In the genomic region with DNA sequence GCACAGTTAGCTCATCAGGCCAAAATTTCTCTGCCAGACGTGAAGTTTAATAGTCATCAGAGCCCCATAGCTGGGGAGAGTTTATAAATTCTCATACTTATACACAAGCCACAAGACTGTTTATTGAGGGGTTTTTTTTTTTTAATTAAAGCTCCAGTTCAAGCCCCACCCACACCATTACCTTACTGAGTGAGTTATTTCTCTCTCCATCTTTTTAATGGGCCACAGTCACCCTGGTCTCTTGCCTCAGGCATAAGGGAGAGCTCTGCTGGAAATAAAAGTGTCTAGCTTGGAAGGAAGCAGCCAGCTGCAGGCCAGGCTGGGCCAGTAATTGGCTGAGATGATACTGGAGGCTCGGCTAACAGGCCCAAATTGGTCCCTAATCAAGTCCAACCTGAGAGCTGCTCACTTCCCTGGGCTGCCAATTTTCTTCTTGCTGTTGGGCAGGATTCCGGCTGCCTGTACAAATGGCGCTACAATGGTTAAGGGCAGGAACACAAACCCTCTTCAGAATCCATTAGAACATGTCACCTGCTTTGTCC, we compare ENCODE assay signal across 27 cellular contexts.
A peak's percentile ranks its signal among the peaks of the same experiment; 100 is the strongest.
DNase-seq lines count a peak whose midpoint lies in the region; FAIRE-seq and TF ChIP-seq lines count a peak whose summit lies in the region.
"Had no signal": no experiment of that assay in that cellular context is flagged by ENCODE, and none has a peak within 500 bp of the region (broad histone marks: within the 10 kb centered on the region; RNA-seq: fewer than 3 reads in every experiment).

No MANE protein-coding gene starts in this region.

- no peak overlapping the region for H2BK12ac ChIP-seq in mesenchymal stem cell (ENCODE audit: low read length in 2 of 2)

- no peak overlapping the region for H3K23ac ChIP-seq in mesenchymal stem cell (ENCODE audit: low read length in 2 of 2)

- H2BK5ac ChIP-seq in mesenchymal stem cell (ENCODE audit: low read depth, low read length, poor library complexity, severe bottlenecking): no peak overlapping the region

- no peak overlapping the region for H3K14ac ChIP-seq in mesenchymal stem cell (ENCODE audit: low read length in 2 of 2)

- H3K4me2 ChIP-seq in mesenchymal stem cell (ENCODE audit: low read length, poor library complexity, severe bottlenecking): no peak overlapping the region
- H3K4me2 ChIP-seq: GM23338 had no signal

- H3K36me3 ChIP-seq in bronchial epithelial cell (ENCODE audit: control insufficient read depth, insufficient read depth, low read length) (no peaks in the 10 kb centered on the region), mesenchymal stem cell (ENCODE audit: control insufficient read depth in 1 of 2, insufficient read depth in 2 of 2, low read depth in 1 of 2, low read length in 2 of 2) (no peaks in the 10 kb centered on the region), uterus (no peaks in the 10 kb centered on the region)
- H3K36me3 ChIP-seq: brain microvascular endothelial cell, tibial nerve, WERI-Rb-1 had no signal

- DNase-seq in DMS153 (lab: John Stamatoyannopoulos, UW) (peak; percentile 30), DMS153 treated with DMSO at 0.1 percent for 48 hours (lab: John Stamatoyannopoulos, UW; ENCODE audit: unreplicated experiment) (no peak), DMS79 (lab: John Stamatoyannopoulos, UW) (peak; percentile 40), NCI-H1436 (lab: John Stamatoyannopoulos, UW) (peak; percentile 43), bronchial epithelial cell (ENCODE audit: low read depth) (no peak), SKM-1 treated with dmso at 0.1 percent for 144 hours (lab: John Stamatoyannopoulos, UW; ENCODE audit: unreplicated experiment) (no peak), mesenchymal stem cell (no peak), uterus (no peak)
- DNase-seq: activated CD4-positive, alpha-beta T cell treated with anti-CD3 and anti-CD28 coated beads for 48 hours; activated CD8-positive, alpha-beta memory T cell treated with anti-CD3 and anti-CD28 coated beads for 24 hours; activated T-cell treated with anti-CD3 and anti-CD28 coated beads for 4 hours; amygdala; brain microvascular endothelial cell; Caco-2; kidney glomerular epithelial cell; NCI-H1048; NCI-H2107; nephron progenitor cell; SHP77; stimulated activated CD4-positive, alpha-beta T cell treated with anti-CD3 and anti-CD28 coated beads, Interleukin-15, amount 100 ng/mL, for 24 hours; stimulated activated CD4-positive, alpha-beta T cell treated with anti-CD3 and anti-CD28 coated beads, Interleukin-4, amount 100 ng/mL, for 4 hours had no signal

- H4K91ac ChIP-seq in mesenchymal stem cell (ENCODE audit: low read length): no peak overlapping the region

- no peak for TF ChIP-seq CTCF in bronchial epithelial cell (IDR thresholded peaks at IDR 0.05; ENCODE audit: insufficient read depth, low read length, severe bottlenecking)
- no peak for TF ChIP-seq CTCF in uterus (IDR thresholded peaks at IDR 0.05)

- no peak overlapping the region for H2BK15ac ChIP-seq in mesenchymal stem cell (ENCODE audit: low read depth, poor library complexity, severe bottlenecking)

- no peak overlapping the region for H3K4ac ChIP-seq in mesenchymal stem cell (ENCODE audit: low read depth in 1 of 2, low read length in 2 of 2)

- intact Hi-C loops in uterus (cut with DNase I; ENCODE audit: low total_unique reads): no loop called here

- 88% methylated on average over 3 of the region's 4 CpGs for WGBS in mesenchymal stem cell

- H3K4me1 ChIP-seq in mesenchymal stem cell (ENCODE audit: control insufficient read depth, insufficient read depth, low read depth, low read length) (no peaks in the 10 kb centered on the region), uterus (no peaks in the 10 kb centered on the region)
- H3K4me1 ChIP-seq: Caco-2, tibial nerve had no signal

- H2AFZ ChIP-seq in mesenchymal stem cell (ENCODE audit: low read depth, low read length): no peak overlapping the region
- H2AFZ ChIP-seq: GM23338 had no signal

- no peaks in the 10 kb centered on the region for H3K79me1 ChIP-seq in mesenchymal stem cell (replicated peaks; ENCODE audit: low read length, poor library complexity, severe bottlenecking)

- no peaks in the 10 kb centered on the region for H3K27me3 ChIP-seq in bronchial epithelial cell (ENCODE audit: control insufficient read depth, insufficient read depth, low read length)
- H3K27me3 ChIP-seq in mesenchymal stem cell (ENCODE audit: control insufficient read depth in 1 of 2, insufficient read depth in 1 of 2, low read length in 2 of 2): no peaks in the 10 kb centered on the region
- H3K27me3 ChIP-seq in uterus: no peaks in the 10 kb centered on the region
- H3K27me3 ChIP-seq: brain microvascular endothelial cell, tibial nerve had no signal

- no peak overlapping the region for H3K18ac ChIP-seq in mesenchymal stem cell (ENCODE audit: low read depth in 1 of 2, low read length in 2 of 2)

- no peak for TF ChIP-seq POLR2A in uterus (IDR thresholded peaks at IDR 0.05)

- no peak overlapping the region for H2BK120ac ChIP-seq in mesenchymal stem cell (ENCODE audit: low read depth, low read length)

- peak; percentile 84 for FAIRE-seq in bronchial epithelial cell (lab: Jason Lieb, UNC)
- FAIRE-seq: frontal cortex had no signal

- H3K4me3 ChIP-seq in bronchial epithelial cell (ENCODE audit: low read depth, low read length) (no peak overlapping the region), mesenchymal stem cell (ENCODE audit: insufficient read depth in 1 of 2, low read depth in 1 of 2, low read length in 2 of 2) (no peak overlapping the region), uterus (no peak overlapping the region)
- H3K4me3 ChIP-seq: GM23338, lung, tibial nerve had no signal

- H3K27ac ChIP-seq in mesenchymal stem cell (ENCODE audit: low read length, poor library complexity, severe bottlenecking) (no peak overlapping the region), uterus (no peak overlapping the region)
- H3K27ac ChIP-seq: 22Rv1, brain microvascular endothelial cell, tibial nerve, WERI-Rb-1 had no signal

- H3K9ac ChIP-seq in mesenchymal stem cell (ENCODE audit: low read length): no peak overlapping the region

- H4K8ac ChIP-seq in mesenchymal stem cell (ENCODE audit: low read length): no peak overlapping the region

- H3K9me3 ChIP-seq in mesenchymal stem cell (ENCODE audit: control insufficient read depth, low read length) (no peaks in the 10 kb centered on the region), uterus (no peaks in the 10 kb centered on the region)
- H3K9me3 ChIP-seq: Caco-2, tibial nerve had no signal

- H2AK5ac ChIP-seq in mesenchymal stem cell (ENCODE audit: low read length, severe bottlenecking): no peak overlapping the region

Comparison
In these comparisons a context has a peak if more than half of its experiments do, and no peak if none do; other contexts are left out.
1. DNase-seq: peak in DMS153 (single experiment), DMS79 (single experiment) and NCI-H1436 (single experiment); none in DMS153 treated with DMSO at 0.1 percent for 48 hours (single experiment), bronchial epithelial cell (single experiment), SKM-1 treated with dmso at 0.1 percent for 144 hours (single experiment), mesenchymal stem cell (single experiment) and uterus (0 of 2).